Comparison of ENCODE assay signal across 9 cellular contexts in genomic region chrX:48683411-48683982, GRCh38. TPM values are rescaled to one million over a fixed set of nuclear protein-coding genes. Genes with fewer than 3 reads are reported as not detected.
DNase-seq lines count a peak whose midpoint lies in the region; ATAC-seq and TF ChIP-seq lines count a peak whose summit lies in the region.
"Had no signal": no experiment of that assay in that cellular context is flagged by ENCODE, and none has a peak within 500 bp of the region (broad histone marks: within the 10 kb centered on the region; RNA-seq: fewer than 3 reads in every experiment).

TSS of gene WAS (plus strand) at chrX:48683799. CDS start at chrX:48683854, 55 bp downstream.

- H3K4me1 ChIP-seq in BE2C: no peaks in the 10 kb centered on the region

- peak; percentile 76 for ATAC-seq in HG03571 (IDR thresholded peaks at IDR 0.05; ENCODE audit: unreplicated experiment)
- ATAC-seq in HG03457 (IDR thresholded peaks at IDR 0.05; ENCODE audit: unreplicated experiment): no peak

- no peak for TF ChIP-seq CTCF in BE2C (IDR thresholded peaks at IDR 0.05; ENCODE audit: low read depth, low read length)

- no peak within 1 kb of the TSS for H3K4me3 ChIP-seq in BE2C (ENCODE audit: low read depth, low read length)
- H3K4me3 ChIP-seq: SK-N-MC had no signal

- H3K36me3 ChIP-seq in BE2C: no peaks in the 10 kb centered on the region

- DNase-seq in NK-92 treated with Interleukin-12 subunit alpha and Interleukin-12 subunit beta, amount 100 ng/mL, for 24 hours (lab: John Stamatoyannopoulos, UW): peak; percentile 13
- no peak for DNase-seq in NK-92 (lab: John Stamatoyannopoulos, UW; ENCODE audit: unreplicated experiment)
- DNase-seq in activated CD8-positive, alpha-beta memory T cell treated with anti-CD3 and anti-CD28 coated beads, Interleukin-2, amount 50 U/mL, for 48 hours: peak; percentile 66
- DNase-seq in midbrain (lab: John Stamatoyannopoulos, UW): peak; percentile 20
- DNase-seq in BE2C: no peak
- DNase-seq in foreskin melanocyte: no peak

- no peaks in the 10 kb centered on the region for H3K27me3 ChIP-seq in BE2C

- H3K9me3 ChIP-seq in BE2C: no peaks in the 10 kb centered on the region

RNA-seq across cellular contexts. Expression of gene WAS, which starts in this region (rescaled TPM):
- polyA plus RNA-seq in BE2C (2012; ENCODE audit: insufficient read depth, insufficient read length, low read depth): 1.1 TPM

Comparison
In these comparisons a context has a peak if more than half of its experiments do, and no peak if none do; other contexts are left out.
1. DNase-seq: peak in NK-92 treated with Interleukin-12 subunit alpha and Interleukin-12 subunit beta, amount 100 ng/mL, for 24 hours (single experiment), activated CD8-positive, alpha-beta memory T cell treated with anti-CD3 and anti-CD28 coated beads, Interleukin-2, amount 50 U/mL, for 48 hours (single experiment) and midbrain (single experiment); none in NK-92 (single experiment), BE2C (single experiment) and foreskin melanocyte (single experiment).